8 cellular contexts compared by ENCODE assay signal in genomic region chr2:71068218-71069035, GRCh38. TPM values are rescaled to one million over a fixed set of nuclear protein-coding genes. Genes with fewer than 3 reads are reported as not detected.
DNase-seq lines count a peak whose midpoint lies in the region; ATAC-seq and TF ChIP-seq lines count a peak whose summit lies in the region.

TSS of gene NAGK (plus strand) at chr2:71068648. CDS start at chr2:71068684, 36 bp downstream.

- peak within 1 kb of the TSS; percentile 77 for H3K4me2 ChIP-seq in trophoblast cell (ENCODE audit: low read length)

- H4K8ac ChIP-seq in trophoblast cell (ENCODE audit: low read depth, low read length): peak within 1 kb of the TSS; percentile 93

- H3K14ac ChIP-seq in trophoblast cell (ENCODE audit: low read length): peak within 1 kb of the TSS; percentile 94

- in situ Hi-C loops in GM13976 (cut with MboI; ENCODE audit: low sequenced_read_pairs, unreplicated experiment): no loop called here

- peak within 1 kb of the TSS; percentile 96 for H3K9ac ChIP-seq in adipocyte (ENCODE audit: low read length)
- peak within 1 kb of the TSS; percentile 91 for H3K9ac ChIP-seq in trophoblast cell (ENCODE audit: low read length)

- H3K79me1 ChIP-seq in trophoblast cell (ENCODE audit: low read length): peaks cover 12% of the 10 kb centered on the region

- DNase-seq in GM13976 (ENCODE audit: low spot score): peak; percentile 96
- peak; percentile 77 for DNase-seq in NCI-H1436 treated with DMSO at 0.1 percent for 48 hours (lab: John Stamatoyannopoulos, UW)
- peak; percentile 97 for DNase-seq in T follicular helper cell (ENCODE audit: low read depth)
- peak; percentile 98 for DNase-seq in adipocyte (ENCODE audit: low read depth)
- peak; percentile 96 to 98 for DNase-seq in cardiac muscle cell (ENCODE audit: low read depth in 1 of 2, low spot score in 1 of 2)
- peak; percentile 95 to 98 for DNase-seq in trophoblast cell
- peak; percentile 91 to 92 for DNase-seq in tibial nerve (ENCODE audit: low spot score in 2 of 2)

- H4K12ac ChIP-seq in trophoblast cell (ENCODE audit: low read depth, low read length): peak within 1 kb of the TSS; percentile 95

- H3K27ac ChIP-seq in cardiac muscle cell: peak within 1 kb of the TSS; percentile 80
- H3K27ac ChIP-seq in trophoblast cell (ENCODE audit: low read depth, low read length): peak within 1 kb of the TSS; percentile 80
- H3K27ac ChIP-seq in tibial nerve: peak within 1 kb of the TSS; percentile 93 to 98 (median 96)

- peak within 1 kb of the TSS; percentile 76 for H3K18ac ChIP-seq in trophoblast cell (ENCODE audit: low read length)

- H2BK12ac ChIP-seq in trophoblast cell (ENCODE audit: low read length): peak within 1 kb of the TSS; percentile 45

- H3K79me2 ChIP-seq in trophoblast cell (ENCODE audit: control insufficient read depth, insufficient read depth, low read length, poor library complexity): peaks cover 16% of the 10 kb centered on the region

- H3K4me3 ChIP-seq in adipocyte (ENCODE audit: low read length) (peak within 1 kb of the TSS; percentile 96), cardiac muscle cell (peak within 1 kb of the TSS; percentile 69), trophoblast cell (ENCODE audit: low read depth, low read length) (peak within 1 kb of the TSS; percentile 99), tibial nerve (peak within 1 kb of the TSS; percentile 65 to 75 (median 71))

- no peaks in the 10 kb centered on the region for H3K9me3 ChIP-seq in adipocyte (ENCODE audit: control insufficient read depth, low read length)
- no peaks in the 10 kb centered on the region for H3K9me3 ChIP-seq in cardiac muscle cell (ENCODE audit: low read depth)
- no peaks in the 10 kb centered on the region for H3K9me3 ChIP-seq in trophoblast cell (ENCODE audit: insufficient read depth, low read depth, low read length)
- H3K9me3 ChIP-seq in tibial nerve: no peaks in the 10 kb centered on the region

- H3K23ac ChIP-seq in trophoblast cell (ENCODE audit: low read length): no peak within 1 kb of the TSS

- peak; percentile 53 for ATAC-seq in HG02852 (IDR thresholded peaks at IDR 0.05; ENCODE audit: unreplicated experiment)

- H2AK5ac ChIP-seq in trophoblast cell (ENCODE audit: low read length): peak within 1 kb of the TSS; percentile 94

- H2BK120ac ChIP-seq in trophoblast cell (ENCODE audit: insufficient read depth, low read length, poor library complexity): peak within 1 kb of the TSS; percentile 77

- TF ChIP-seq CTCF in GM13976 (IDR thresholded peaks at IDR 0.05; ENCODE audit: borderline replicate concordance, control extremely low read depth, extremely low read depth, insufficient read depth, missing control alignments) (no peak), cardiac muscle cell (IDR thresholded peaks at IDR 0.05; ENCODE audit: low read depth, low read length) (no peak), tibial nerve (IDR thresholded peaks at IDR 0.05) (peak in 2 of 5 experiments; percentile 54 to 62)

- peak within 1 kb of the TSS; percentile 76 for H3K4ac ChIP-seq in trophoblast cell (ENCODE audit: low read depth, low read length)

- peak within 1 kb of the TSS; percentile 88 for H2BK5ac ChIP-seq in trophoblast cell (ENCODE audit: low read depth, low read length, poor library complexity)

- H3K4me1 ChIP-seq in adipocyte (ENCODE audit: control insufficient read depth, insufficient read depth, low read length) (peaks cover 46% of the 10 kb centered on the region), cardiac muscle cell (ENCODE audit: low read depth) (peaks cover 5% of the 10 kb centered on the region), trophoblast cell (ENCODE audit: control insufficient read depth in 1 of 2, insufficient read depth in 2 of 2, low read length in 2 of 2) (peaks cover 6 to 14% of the 10 kb centered on the region in 2 experiments), tibial nerve (peaks cover 0 to 39% (median 26%) of the 10 kb centered on the region in 4 donors)

- peak; percentile 100 for TF ChIP-seq POLR2A in tibial nerve (IDR thresholded peaks at IDR 0.05)

- WGBS in trophoblast cell (ENCODE audit: extremely low coverage, insufficient coverage, insufficient read length): no CpG with 5 or more reads among the region's 66 CpGs
- 0% methylated on average over 41 to 46 of the region's 66 CpGs for WGBS in tibial nerve, 2 donors

- no peaks in the 10 kb centered on the region for H3K27me3 ChIP-seq in adipocyte (replicated peaks; ENCODE audit: control insufficient read depth, insufficient read depth, low read length)
- H3K27me3 ChIP-seq in cardiac muscle cell: no peaks in the 10 kb centered on the region
- H3K27me3 ChIP-seq in trophoblast cell (ENCODE audit: insufficient read depth, low read length): no peaks in the 10 kb centered on the region
- H3K27me3 ChIP-seq in tibial nerve: no peaks in the 10 kb centered on the region

- peaks cover 11% of the 10 kb centered on the region for H3K36me3 ChIP-seq in adipocyte (ENCODE audit: control insufficient read depth, insufficient read depth, low read length, severe bottlenecking)
- H3K36me3 ChIP-seq in cardiac muscle cell: peaks cover 7% of the 10 kb centered on the region
- peaks cover 22% of the 10 kb centered on the region in 2 experiments for H3K36me3 ChIP-seq in trophoblast cell (ENCODE audit: control insufficient read depth in 1 of 2, insufficient read depth in 2 of 2, low read length in 2 of 2)
- H3K36me3 ChIP-seq in tibial nerve: peaks cover 0 to 13% (median 0%) of the 10 kb centered on the region in 3 donors

- H2AFZ ChIP-seq in trophoblast cell (ENCODE audit: insufficient read depth, low read length, poor library complexity): peak within 1 kb of the TSS; percentile 81

- H4K91ac ChIP-seq in trophoblast cell (ENCODE audit: low read depth, low read length): peak within 1 kb of the TSS; percentile 94

- peak; percentile 92 to 100 for TF ChIP-seq EP300 in tibial nerve (IDR thresholded peaks at IDR 0.05)

RNA-seq across cellular contexts. Expression of gene NAGK, which starts in this region (rescaled TPM):
- total RNA-seq in cardiac muscle cell (49.3 and 57.4 TPM in 2 replicates), tibial nerve (100 to 1,000 TPM in 1 of 4 donors, 10 to 100 TPM in 3; 40.6 to 113 (median 65.5) TPM)
- 75.9 and 129 TPM in 2 replicates for polyA plus RNA-seq in cardiac muscle cell
- 136 and 145 TPM in 2 replicates for polyA plus RNA-seq in trophoblast cell (2013)

Comparison
In these comparisons a context has a peak if more than half of its experiments do, and no peak if none do; other contexts are left out.
1. Peak in every context shown above with its lines: DNase-seq, ATAC-seq, H3K4me3 ChIP-seq and H3K27ac ChIP-seq.